ENCODE assay signal across 22 cellular contexts in the genomic region with DNA sequence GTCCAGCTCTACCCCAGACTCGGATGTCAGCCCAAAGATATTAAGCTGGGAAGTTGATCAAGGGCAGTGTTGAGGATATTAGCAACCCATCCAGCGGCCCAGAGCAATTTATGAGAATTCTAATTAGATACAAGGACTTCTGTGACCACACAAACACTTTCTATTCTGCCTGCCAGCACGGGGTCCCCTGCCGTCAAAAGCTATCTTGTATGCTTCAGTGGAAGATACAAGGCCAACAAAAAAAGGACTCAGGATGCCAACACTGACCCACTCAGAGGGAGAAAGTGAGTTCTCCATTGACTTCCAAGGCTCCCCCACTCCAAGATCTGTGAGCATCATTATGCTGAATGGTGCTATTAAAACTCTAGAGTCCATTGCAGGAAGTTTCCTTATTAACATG.
"Had no signal": no experiment of that assay in that cellular context is flagged by ENCODE, and none has a peak within 500 bp of the region (broad histone marks: within the 10 kb centered on the region; RNA-seq: fewer than 3 reads in every experiment).

No MANE protein-coding gene starts in this region.

- H3K4me3 ChIP-seq: K562, SJSA1, SK-N-MC had no signal

- H3K9ac ChIP-seq: KMS-11 had no signal

- DNase-seq: Kasumi-1, MM.1S, NCI-H1048, NCI-H1105, NCI-H1417, NCI-H1436 treated with DMSO at 0.1 percent for 48 hours, NCI-H1694, NCI-H187 treated with DMSO at 0.1 percent for 48 hours, NCI-H2029 treated with DMSO at 0.1 percent for 48 hours, NCI-H2227 treated with DMSO at 0.1 percent for 48 hours, NCI-H510A, NCI-H524 treated with DMSO at 0.1 percent for 48 hours, NCI-H69, NCI-H774, Right ventricle myocardium superior, RPMI8226, SIG-M5 had no signal

- H3K4me2 ChIP-seq: KMS-11 had no signal

- H3K9me3 ChIP-seq: SJSA1 had no signal

- H3K36me3 ChIP-seq: SJSA1 had no signal

- ATAC-seq: K562 had no signal

- H3K27ac ChIP-seq: HL-60, KMS-11, SJSA1, SK-N-MC had no signal

- H3K4me1 ChIP-seq: SJSA1 had no signal

- H3K27me3 ChIP-seq: SJSA1 had no signal
